1 cellular context compared by ENCODE assay signal in the genomic region with DNA sequence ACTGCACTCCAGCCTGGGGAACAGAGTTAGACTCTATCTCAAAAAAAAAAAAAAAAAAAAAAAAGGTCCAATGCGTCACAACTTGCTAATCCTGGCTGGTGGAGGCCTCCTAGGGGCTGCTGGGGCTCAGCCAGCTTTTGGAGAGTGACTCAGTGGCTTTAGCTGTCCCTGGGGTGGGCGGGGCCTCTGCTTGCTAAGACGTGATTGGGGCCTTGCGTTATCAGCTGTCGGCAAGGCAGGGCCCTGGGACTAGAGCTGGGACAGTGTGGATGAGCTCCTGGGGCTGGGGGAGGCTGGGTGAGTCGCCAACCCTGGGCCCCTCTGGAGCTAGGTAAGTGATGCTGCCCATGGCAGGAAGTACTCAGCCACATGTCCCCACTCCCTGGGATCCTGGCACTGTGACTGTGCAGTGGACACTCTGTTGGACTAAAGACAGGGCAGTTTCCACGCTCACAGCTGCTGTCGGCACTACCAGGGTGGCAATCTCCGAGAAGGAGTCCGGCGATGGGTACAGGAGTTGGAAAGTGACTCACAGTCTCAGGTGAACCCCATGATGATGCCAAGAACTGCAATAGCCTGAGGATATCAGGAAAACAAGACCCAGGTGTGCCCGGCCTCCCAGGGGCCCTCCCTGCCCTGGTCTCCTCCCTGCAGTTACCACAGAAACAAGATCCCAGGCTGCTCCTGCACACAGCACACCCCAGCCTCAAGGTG.
TF ChIP-seq lines count a peak whose summit lies in the region.

No MANE protein-coding gene starts in this region.

TF ChIP-seq in WTC11, 78 proteins besides CTCF, POLR2A, EP300 and RAD21 (continued from another document):
- no peak for TF ChIP-seq SOX15 (CRISPR knock-in tag; IDR thresholded peaks at IDR 0.05)
